Comparison of ENCODE assay signal across 13 cellular contexts in the genomic region with DNA sequence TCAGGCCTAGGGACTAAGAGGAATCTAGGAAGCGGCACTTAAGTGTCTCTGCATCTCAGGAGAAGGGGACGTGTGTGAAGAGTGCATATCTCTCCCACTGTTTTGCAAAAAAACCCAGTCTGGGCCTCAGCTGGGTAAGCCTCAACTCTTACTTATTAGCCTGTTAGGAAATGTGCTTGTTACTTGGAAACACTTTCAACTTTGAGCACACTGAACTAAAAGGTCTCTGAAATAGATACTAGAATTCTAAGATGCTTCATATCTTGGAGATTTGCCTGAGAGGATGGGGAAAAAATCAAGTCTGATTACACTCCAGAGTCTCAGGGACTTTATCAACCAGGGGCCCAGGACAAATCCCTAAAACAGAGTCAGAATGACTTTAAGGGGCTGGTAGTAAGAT.
DNase-seq lines count a peak whose midpoint lies in the region; ATAC-seq and TF ChIP-seq lines count a peak whose summit lies in the region.
"Had no signal": no experiment of that assay in that cellular context is flagged by ENCODE, and none has a peak within 500 bp of the region (broad histone marks: within the 10 kb centered on the region; RNA-seq: fewer than 3 reads in every experiment).

No MANE protein-coding gene starts in this region.

- H3K27me3 ChIP-seq in cardiac muscle cell (no peaks in the 10 kb centered on the region), right cardiac atrium (ENCODE audit: control insufficient read depth, insufficient read depth) (no peaks in the 10 kb centered on the region), skeletal muscle tissue (ENCODE audit: control insufficient read depth in 3 of 3, insufficient read depth in 3 of 3, low read length in 3 of 3) (no peaks in the 10 kb centered on the region), gastroesophageal sphincter (no peaks in the 10 kb centered on the region)

- intact Hi-C loops in right cardiac atrium (cut with DNase I), result loop anchor here (10.0 kb wide), 2 partner anchors 156 to 306 kb away; no protein-coding TSS in a partner anchor

- TF ChIP-seq EP300 in gastroesophageal sphincter (IDR thresholded peaks at IDR 0.05), result no peak

- H3K4me3 ChIP-seq in cardiac muscle cell, result no peak overlapping the region
- no peak overlapping the region for H3K4me3 ChIP-seq in right cardiac atrium (ENCODE audit: low read length)
- no peak overlapping the region for H3K4me3 ChIP-seq in skeletal muscle tissue (ENCODE audit: low read length in 3 of 3)
- H3K4me3 ChIP-seq in gastroesophageal sphincter, result no peak overlapping the region

- H3K9ac ChIP-seq in skeletal muscle tissue (ENCODE audit: low read depth in 1 of 3, low read length in 3 of 3), result no peak overlapping the region

- H3K27ac ChIP-seq in cardiac muscle cell (peak overlapping the region; percentile 6), right cardiac atrium (ENCODE audit: low read length) (no peak overlapping the region), skeletal muscle tissue (ENCODE audit: low read depth, low read length) (peak overlapping the region; percentile 11), gastroesophageal sphincter (no peak overlapping the region)
- H3K27ac ChIP-seq: 22Rv1 had no signal

- DNase-seq in cardiac muscle cell (ENCODE audit: low read depth in 1 of 2, low spot score in 1 of 2), result no peak
- no peak for DNase-seq in right cardiac atrium
- DNase-seq in fibroblast of gingiva (ENCODE audit: low read depth), result peak; percentile 67
- no peak for DNase-seq in NCI-H2227 treated with DMSO at 0.1 percent for 48 hours (lab: John Stamatoyannopoulos, UW)
- DNase-seq: C1 segment of cervical spinal cord; Calu3; CD4-positive, alpha-beta T cell; DMS 273 treated with DMSO at 0.1 percent for 48 hours; HCEC 1CT had no signal

- H3K4me1 ChIP-seq in cardiac muscle cell (ENCODE audit: low read depth) (peaks cover under 1% of the 10 kb centered on the region), right cardiac atrium (ENCODE audit: control insufficient read depth, insufficient read depth, low read length) (peaks cover 6% of the 10 kb centered on the region), skeletal muscle tissue (ENCODE audit: control insufficient read depth in 3 of 3, insufficient read depth in 3 of 3, low read length in 3 of 3) (peaks cover 0 to 6% (median 4%) of the 10 kb centered on the region in 3 donors), gastroesophageal sphincter (peaks cover 0 to 7% (median 0%) of the 10 kb centered on the region in 3 donors)

- ATAC-seq in right cardiac atrium (no peak), HG03571 (IDR thresholded peaks at IDR 0.05; ENCODE audit: unreplicated experiment) (no peak), gastroesophageal sphincter (no peak)

- no peaks in the 10 kb centered on the region for H3K36me3 ChIP-seq in cardiac muscle cell
- no peaks in the 10 kb centered on the region for H3K36me3 ChIP-seq in skeletal muscle tissue (ENCODE audit: control insufficient read depth in 3 of 3, insufficient read depth in 3 of 3, low read length in 3 of 3)
- no peaks in the 10 kb centered on the region for H3K36me3 ChIP-seq in gastroesophageal sphincter

- H3K9me3 ChIP-seq in cardiac muscle cell (ENCODE audit: low read depth) (no peaks in the 10 kb centered on the region), right cardiac atrium (ENCODE audit: control insufficient read depth, low read length) (no peaks in the 10 kb centered on the region), skeletal muscle tissue (ENCODE audit: control insufficient read depth in 3 of 3, low read length in 3 of 3) (no peaks in the 10 kb centered on the region), gastroesophageal sphincter (no peaks in the 10 kb centered on the region)

- TF ChIP-seq CTCF in cardiac muscle cell (IDR thresholded peaks at IDR 0.05; ENCODE audit: low read depth, low read length), result no peak
- TF ChIP-seq CTCF in gastroesophageal sphincter (IDR thresholded peaks at IDR 0.05), result no peak

- WGBS in right cardiac atrium, result 74% methylated on average over 2 of the region's 2 CpGs
- 77 to 89% methylated on average over 2 of the region's 2 CpGs for WGBS in gastroesophageal sphincter (ENCODE audit: low coverage in 1 of 2), 2 donors

- no peak for TF ChIP-seq POLR2A in gastroesophageal sphincter (IDR thresholded peaks at IDR 0.05)

Comparison
In these comparisons a context has a peak if more than half of its experiments do, and no peak if none do; other contexts are left out.
1. H3K27ac ChIP-seq: peak in cardiac muscle cell (single experiment) and skeletal muscle tissue (single experiment); none in right cardiac atrium (single experiment) and gastroesophageal sphincter (0 of 4).